In the genomic region with DNA sequence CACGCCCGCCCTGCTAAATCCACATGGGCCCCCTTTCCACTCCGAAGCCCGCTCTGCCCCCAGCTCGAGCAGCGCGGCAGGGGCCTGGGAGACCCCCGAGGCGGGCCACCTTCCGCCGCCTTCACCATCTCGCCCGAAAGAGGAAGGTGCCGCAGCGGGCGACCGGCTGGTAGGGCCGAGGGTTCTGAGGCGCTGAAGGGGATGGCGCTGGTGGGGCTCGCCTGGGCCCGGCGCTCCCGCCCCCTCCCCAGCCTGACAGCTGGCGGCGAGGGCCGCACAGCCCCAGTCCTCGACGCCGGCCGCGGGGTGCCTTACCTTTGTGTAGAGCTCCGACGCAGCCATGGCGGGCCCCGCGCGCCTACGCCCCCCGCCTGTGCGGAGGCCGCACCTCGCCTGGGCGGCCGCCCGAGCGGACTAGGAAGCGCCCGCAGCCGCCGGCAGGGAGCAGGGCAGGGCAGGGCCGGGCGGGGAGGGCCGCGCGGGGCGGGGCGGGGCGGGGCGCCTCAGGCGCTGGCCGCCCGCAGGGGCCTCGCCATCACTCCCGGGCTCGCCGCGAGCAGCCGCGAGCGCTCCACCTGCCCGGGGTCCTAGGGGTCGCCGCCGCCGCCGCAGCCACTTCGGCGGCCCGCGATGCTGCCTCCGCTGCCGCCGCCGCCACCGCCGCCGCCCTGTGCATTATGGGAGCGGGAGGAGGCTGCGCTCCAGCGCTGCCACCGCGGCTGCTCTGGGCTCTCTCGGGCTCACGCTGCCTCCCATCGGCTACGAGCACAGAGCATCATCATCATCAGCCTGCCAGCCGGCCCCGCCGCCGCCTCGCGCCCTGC, we compare ENCODE assay signal across 1 cellular context.
TF ChIP-seq lines count a peak whose summit lies in the region.

A gene (minus strand): TSS at position 416 of the 824 bp plus-strand sequence. CDS start 74 bp downstream, at position 342.

TF ChIP-seq in HepG2, 621 proteins besides CTCF, POLR2A, EP300 and RAD21 (continued from another document):
- TF ChIP-seq, protein P1, sequence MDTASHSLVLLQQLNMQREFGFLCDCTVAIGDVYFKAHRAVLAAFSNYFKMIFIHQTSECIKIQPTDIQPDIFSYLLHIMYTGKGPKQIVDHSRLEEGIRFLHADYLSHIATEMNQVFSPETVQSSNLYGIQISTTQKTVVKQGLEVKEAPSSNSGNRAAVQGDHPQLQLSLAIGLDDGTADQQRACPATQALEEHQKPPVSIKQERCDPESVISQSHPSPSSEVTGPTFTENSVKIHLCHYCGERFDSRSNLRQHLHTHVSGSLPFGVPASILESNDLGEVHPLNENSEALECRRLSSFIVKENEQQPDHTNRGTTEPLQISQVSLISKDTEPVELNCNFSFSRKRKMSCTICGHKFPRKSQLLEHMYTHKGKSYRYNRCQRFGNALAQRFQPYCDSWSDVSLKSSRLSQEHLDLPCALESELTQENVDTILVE (CRISPR knock-in tag; IDR thresholded peaks at IDR 0.05): no peak
- TF ChIP-seq, protein P2, sequence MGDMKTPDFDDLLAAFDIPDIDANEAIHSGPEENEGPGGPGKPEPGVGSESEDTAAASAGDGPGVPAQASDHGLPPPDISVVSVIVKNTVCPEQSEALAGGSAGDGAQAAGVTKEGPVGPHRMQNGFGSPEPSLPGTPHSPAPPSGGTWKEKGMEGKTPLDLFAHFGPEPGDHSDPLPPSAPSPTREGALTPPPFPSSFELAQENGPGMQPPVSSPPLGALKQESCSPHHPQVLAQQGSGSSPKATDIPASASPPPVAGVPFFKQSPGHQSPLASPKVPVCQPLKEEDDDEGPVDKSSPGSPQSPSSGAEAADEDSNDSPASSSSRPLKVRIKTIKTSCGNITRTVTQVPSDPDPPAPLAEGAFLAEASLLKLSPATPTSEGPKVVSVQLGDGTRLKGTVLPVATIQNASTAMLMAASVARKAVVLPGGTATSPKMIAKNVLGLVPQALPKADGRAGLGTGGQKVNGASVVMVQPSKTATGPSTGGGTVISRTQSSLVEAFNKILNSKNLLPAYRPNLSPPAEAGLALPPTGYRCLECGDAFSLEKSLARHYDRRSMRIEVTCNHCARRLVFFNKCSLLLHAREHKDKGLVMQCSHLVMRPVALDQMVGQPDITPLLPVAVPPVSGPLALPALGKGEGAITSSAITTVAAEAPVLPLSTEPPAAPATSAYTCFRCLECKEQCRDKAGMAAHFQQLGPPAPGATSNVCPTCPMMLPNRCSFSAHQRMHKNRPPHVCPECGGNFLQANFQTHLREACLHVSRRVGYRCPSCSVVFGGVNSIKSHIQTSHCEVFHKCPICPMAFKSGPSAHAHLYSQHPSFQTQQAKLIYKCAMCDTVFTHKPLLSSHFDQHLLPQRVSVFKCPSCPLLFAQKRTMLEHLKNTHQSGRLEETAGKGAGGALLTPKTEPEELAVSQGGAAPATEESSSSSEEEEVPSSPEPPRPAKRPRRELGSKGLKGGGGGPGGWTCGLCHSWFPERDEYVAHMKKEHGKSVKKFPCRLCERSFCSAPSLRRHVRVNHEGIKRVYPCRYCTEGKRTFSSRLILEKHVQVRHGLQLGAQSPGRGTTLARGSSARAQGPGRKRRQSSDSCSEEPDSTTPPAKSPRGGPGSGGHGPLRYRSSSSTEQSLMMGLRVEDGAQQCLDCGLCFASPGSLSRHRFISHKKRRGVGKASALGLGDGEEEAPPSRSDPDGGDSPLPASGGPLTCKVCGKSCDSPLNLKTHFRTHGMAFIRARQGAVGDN (CRISPR knock-in tag; IDR thresholded peaks at IDR 0.05): peak; percentile 81
- no peak for TF ChIP-seq HDAC6 (IDR thresholded peaks at IDR 0.05; ENCODE audit: low read depth, low read length)
- TF ChIP-seq, protein P3, sequence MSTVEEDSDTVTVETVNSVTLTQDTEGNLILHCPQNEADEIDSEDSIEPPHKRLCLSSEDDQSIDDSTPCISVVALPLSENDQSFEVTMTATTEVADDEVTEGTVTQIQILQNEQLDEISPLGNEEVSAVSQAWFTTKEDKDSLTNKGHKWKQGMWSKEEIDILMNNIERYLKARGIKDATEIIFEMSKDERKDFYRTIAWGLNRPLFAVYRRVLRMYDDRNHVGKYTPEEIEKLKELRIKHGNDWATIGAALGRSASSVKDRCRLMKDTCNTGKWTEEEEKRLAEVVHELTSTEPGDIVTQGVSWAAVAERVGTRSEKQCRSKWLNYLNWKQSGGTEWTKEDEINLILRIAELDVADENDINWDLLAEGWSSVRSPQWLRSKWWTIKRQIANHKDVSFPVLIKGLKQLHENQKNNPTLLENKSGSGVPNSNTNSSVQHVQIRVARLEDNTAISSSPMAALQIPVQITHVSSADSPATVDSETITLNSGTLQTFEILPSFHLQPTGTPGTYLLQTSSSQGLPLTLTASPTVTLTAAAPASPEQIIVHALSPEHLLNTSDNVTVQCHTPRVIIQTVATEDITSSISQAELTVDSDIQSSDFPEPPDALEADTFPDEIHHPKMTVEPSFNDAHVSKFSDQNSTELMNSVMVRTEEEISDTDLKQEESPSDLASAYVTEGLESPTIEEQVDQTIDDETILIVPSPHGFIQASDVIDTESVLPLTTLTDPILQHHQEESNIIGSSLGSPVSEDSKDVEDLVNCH (CRISPR knock-in tag; IDR thresholded peaks at IDR 0.05): no peak
- TF ChIP-seq SPEN (CRISPR knock-in tag; IDR thresholded peaks at IDR 0.05; ENCODE audit: low read depth): peak; percentile 26; the same call in 1 of the 2 replicates
- no peak for TF ChIP-seq GABPA (IDR thresholded peaks at IDR 0.05; ENCODE audit: low read depth, low read length)
- TF ChIP-seq GABPA (CRISPR knock-in tag; IDR thresholded peaks at IDR 0.05; ENCODE audit: low read depth): no peak
- 0 out of 2 replicates have a peak, but pooled peaks have one; percentile 45 for TF ChIP-seq ZNF547 (CRISPR knock-in tag; IDR thresholded peaks at IDR 0.05)
- TF ChIP-seq, protein P4, sequence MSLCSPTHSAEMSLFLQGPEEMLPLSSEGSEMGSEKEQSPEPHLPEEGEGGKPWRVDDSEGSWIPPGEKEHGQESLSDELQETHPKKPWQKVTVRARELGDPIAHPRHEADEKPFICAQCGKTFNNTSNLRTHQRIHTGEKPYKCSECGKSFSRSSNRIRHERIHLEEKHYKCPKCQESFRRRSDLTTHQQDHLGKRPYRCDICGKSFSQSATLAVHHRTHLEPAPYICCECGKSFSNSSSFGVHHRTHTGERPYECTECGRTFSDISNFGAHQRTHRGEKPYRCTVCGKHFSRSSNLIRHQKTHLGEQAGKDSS (CRISPR knock-in tag; IDR thresholded peaks at IDR 0.05; ENCODE audit: borderline replicate concordance, low read depth): 0 out of 2 replicates have a peak, but pooled peaks have one; percentile 30
- TF ChIP-seq ZNF879 (CRISPR knock-in tag; IDR thresholded peaks at IDR 0.05): no peak
- TF ChIP-seq ZFX (CRISPR knock-in tag; IDR thresholded peaks at IDR 0.05; ENCODE audit: low read depth): peak; percentile 73
